8 cellular contexts compared by ENCODE assay signal in the genomic region with DNA sequence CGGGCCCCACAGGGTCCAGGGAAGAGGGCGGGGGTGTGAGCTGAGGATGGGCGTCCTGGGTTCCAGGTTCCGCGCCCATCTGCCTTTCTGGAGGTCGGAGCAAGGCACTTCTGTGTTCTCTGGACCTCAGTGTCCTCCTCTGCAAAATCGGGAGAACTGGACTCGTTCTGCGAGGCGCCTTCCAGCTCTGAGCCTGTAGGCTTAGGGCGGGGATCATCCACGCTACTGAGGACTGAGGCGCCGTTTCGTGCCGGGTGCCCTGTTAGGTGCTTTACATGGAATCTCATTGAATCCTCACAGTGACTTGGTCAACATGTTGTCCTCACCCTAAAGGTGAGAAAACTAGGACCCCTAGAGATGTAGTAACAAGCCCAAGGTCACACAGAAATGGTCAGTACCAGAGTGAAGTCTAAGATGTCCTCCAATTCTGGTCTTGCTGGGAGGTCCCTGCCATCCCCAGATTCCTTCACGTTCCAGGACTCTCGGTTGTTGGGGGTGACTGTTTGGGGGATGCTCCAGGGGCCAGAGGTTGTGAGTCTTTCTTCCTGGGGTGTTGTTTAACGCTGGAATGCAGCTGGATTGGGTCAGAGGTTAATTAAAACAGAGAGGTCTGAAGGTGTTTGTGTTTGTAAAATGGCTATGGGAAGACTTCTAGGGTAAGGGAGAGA. TPM values are rescaled to one million over a fixed set of nuclear protein-coding genes. Genes with fewer than 3 reads are reported as not detected.
DNase-seq lines count a peak whose midpoint lies in the region; ATAC-seq and TF ChIP-seq lines count a peak whose summit lies in the region.

No MANE protein-coding gene starts in this region.

- ATAC-seq in Right ventricle myocardium inferior = peak; percentile 57

- intact Hi-C loops in Right ventricle myocardium inferior (cut with DNase I) = loop anchor here (5.0 to 10.0 kb wide), 3 partner anchors 42 to 169 kb away; a partner anchor contains a TSS
- intact Hi-C loops in cardiac septum (cut with DNase I) = loop anchor here (5.0 kb wide), 1 partner anchor 172 kb away; a partner anchor contains a TSS

- H3K9me3 Mint-ChIP-seq in glutamatergic neuron (ENCODE audit: unreplicated experiment) (peaks cover 3% of the 10 kb centered on the region), osteocyte (ENCODE audit: unreplicated experiment) (no peaks in the 10 kb centered on the region)

- TF ChIP-seq CTCF in glutamatergic neuron (IDR thresholded peaks at IDR 0.05; ENCODE audit: partially characterized antibody, unreplicated experiment) = no peak
- TF ChIP-seq CTCF in osteocyte (IDR thresholded peaks at IDR 0.05) = no peak

- no peaks in the 10 kb centered on the region for H3K36me3 Mint-ChIP-seq in glutamatergic neuron (ENCODE audit: unreplicated experiment)
- peaks cover 2% of the 10 kb centered on the region for H3K36me3 Mint-ChIP-seq in osteocyte (ENCODE audit: unreplicated experiment)

- H3K27me3 Mint-ChIP-seq in glutamatergic neuron (ENCODE audit: unreplicated experiment) (peaks cover 10% of the 10 kb centered on the region), osteocyte (ENCODE audit: unreplicated experiment) (no peaks in the 10 kb centered on the region)

- peak overlapping the region; percentile 73 for H3K4me3 Mint-ChIP-seq in glutamatergic neuron (ENCODE audit: unreplicated experiment)
- H3K4me3 Mint-ChIP-seq in osteocyte (ENCODE audit: unreplicated experiment) = peak overlapping the region; percentile 85

- H3K27ac Mint-ChIP-seq in glutamatergic neuron (ENCODE audit: unreplicated experiment) (no peak overlapping the region), osteocyte (ENCODE audit: unreplicated experiment) (peak overlapping the region; percentile 28)

- H3K4me1 Mint-ChIP-seq in glutamatergic neuron (ENCODE audit: low read depth, unreplicated experiment) (no peaks in the 10 kb centered on the region), osteocyte (ENCODE audit: unreplicated experiment) (peaks cover 18% of the 10 kb centered on the region)

- DNase-seq in Right ventricle myocardium inferior (ENCODE audit: missing footprints) = no peak
- DNase-seq in cardiac septum (ENCODE audit: low spot score) = no peak
- DNase-seq in SW480 (ENCODE audit: low spot score) = peak; percentile 30
- DNase-seq in glutamatergic neuron = peak; percentile 24
- DNase-seq in osteocyte (ENCODE audit: extremely low spot score, unreplicated experiment) = no peak
- DNase-seq in epidermal melanocyte (ENCODE audit: insufficient read length, low spot score) = no peak
- DNase-seq in SHP77 treated with DMSO at 0.1 percent for 48 hours (lab: John Stamatoyannopoulos, UW) = no peak
- DNase-seq in activated CD8-positive, alpha-beta memory T cell treated with anti-CD3 and anti-CD28 coated beads for 24 hours = no peak

RNA-seq across cellular contexts. Expression of a gene that starts 0.7 kb away (rescaled TPM):
- total RNA-seq in Right ventricle myocardium inferior (77.9 TPM), cardiac septum (143 TPM), glutamatergic neuron (ENCODE audit: unreplicated experiment) (1.3 TPM), osteocyte (1.8 and 2.0 TPM in 2 replicates)

Comparison
In these comparisons a context has a peak if more than half of its experiments do, and no peak if none do; other contexts are left out.
1. DNase-seq: peak in SW480 (single experiment) and glutamatergic neuron (single experiment); none in Right ventricle myocardium inferior (single experiment), cardiac septum (single experiment), osteocyte (single experiment), epidermal melanocyte (single experiment), SHP77 treated with DMSO at 0.1 percent for 48 hours (single experiment) and activated CD8-positive, alpha-beta memory T cell treated with anti-CD3 and anti-CD28 coated beads for 24 hours (single experiment).
2. RNA of a gene that starts 0.7 kb away (total RNA-seq): 143 TPM in cardiac septum (single experiment) and 77.9 TPM in Right ventricle myocardium inferior (single experiment); 1.8 to 2.0 TPM in osteocyte and 1.3 TPM in glutamatergic neuron (single experiment); every median in the first group is over 10 times any median in the second.